8 cellular contexts compared by ENCODE assay signal in genomic region chr1:240611619-240612490, GRCh38. TPM values are rescaled to one million over a fixed set of nuclear protein-coding genes. Genes with fewer than 3 reads are reported as not detected.
A peak's percentile ranks its signal among the peaks of the same experiment; 100 is the strongest.
DNase-seq lines count a peak whose midpoint lies in the region; ATAC-seq, FAIRE-seq and TF ChIP-seq lines count a peak whose summit lies in the region.

GREM2 (minus strand) TSS chr1:240612155; CDS start chr1:240493475, 118,680 bp downstream.

- H3K36me3 ChIP-seq in breast epithelium = no peaks in the 10 kb centered on the region
- H3K36me3 ChIP-seq in keratinocyte (ENCODE audit: control insufficient read depth in 2 of 2, extremely low read depth in 1 of 2, insufficient read depth in 2 of 2, low read length in 2 of 2) = no peaks in the 10 kb centered on the region

- peaks cover 64% of the 10 kb centered on the region for H3K27me3 Mint-ChIP-seq in T-helper 1 cell treated with Interleukin-12 subunit alpha and Interleukin-12 subunit beta and Interleukin-4 antibody, amounts not matched to agents 30 μg/mL and 1 μg/mL, for 36 hours (ENCODE audit: low read depth)

- H3K27me3 ChIP-seq in breast epithelium (no peaks in the 10 kb centered on the region), keratinocyte (ENCODE audit: control insufficient read depth, extremely low read depth, insufficient read depth, low read length) (peaks cover 3% of the 10 kb centered on the region)

- no peaks in the 10 kb centered on the region for H3K79me2 ChIP-seq in keratinocyte (ENCODE audit: control insufficient read depth, insufficient read depth, low read length)

- peak within 1 kb of the TSS; percentile 71 for H3K27ac Mint-ChIP-seq in T-helper 1 cell treated with Interleukin-12 subunit alpha and Interleukin-12 subunit beta and Interleukin-4 antibody, amounts not matched to agents 30 μg/mL and 1 μg/mL, for 36 hours

- peak within 1 kb of the TSS; percentile 84 for H3K4me2 ChIP-seq in keratinocyte (ENCODE audit: control insufficient read depth, extremely low read depth, insufficient read depth, low read depth, low read length)

- dilution Hi-C loops in keratinocyte (cut with MboI; ENCODE audit: extremely low pct_ligation_motif_present, low sequenced_read_pairs) = no loop called here

- H3K4me3 Mint-ChIP-seq in T-helper 1 cell treated with Interleukin-12 subunit alpha and Interleukin-12 subunit beta and Interleukin-4 antibody, amounts not matched to agents 30 μg/mL and 1 μg/mL, for 36 hours = peak within 1 kb of the TSS; percentile 92

- no peaks in the 10 kb centered on the region for H3K9me3 Mint-ChIP-seq in T-helper 1 cell treated with Interleukin-12 subunit alpha and Interleukin-12 subunit beta and Interleukin-4 antibody, amounts not matched to agents 30 μg/mL and 1 μg/mL, for 36 hours

- peak within 1 kb of the TSS; percentile 51 to 65 (median 56) for H3K4me3 ChIP-seq in breast epithelium
- H3K4me3 ChIP-seq in keratinocyte (ENCODE audit: control insufficient read depth in 2 of 3, extremely low read depth in 1 of 3, insufficient read depth in 2 of 3, low read depth in 1 of 3, low read length in 3 of 3) = peak within 1 kb of the TSS; percentile 26 to 57 (median 47)

- H3K9me3 ChIP-seq in breast epithelium = no peaks in the 10 kb centered on the region
- no peaks in the 10 kb centered on the region for H3K9me3 ChIP-seq in keratinocyte (ENCODE audit: control insufficient read depth, low read depth, low read length)

- TF ChIP-seq CTCF in breast epithelium (IDR thresholded peaks at IDR 0.05) = no peak
- TF ChIP-seq CTCF in keratinocyte (optimal IDR thresholded peaks at IDR 0.05 in 1 of 3, IDR thresholded peaks at IDR 0.05 in 1 of 3, conservative IDR thresholded peaks at IDR 0.05 in 1 of 3; ENCODE audit: extremely low read depth in 1 of 3, insufficient read depth in 2 of 3, low read length in 3 of 3) = no peak

- H3K27ac ChIP-seq in breast epithelium = peak within 1 kb of the TSS in 1 of 2 donors; percentile 42
- H3K27ac ChIP-seq in keratinocyte (ENCODE audit: control insufficient read depth, insufficient read depth, low read length) = no peak within 1 kb of the TSS

- no peaks in the 10 kb centered on the region for H3K9me1 ChIP-seq in keratinocyte (ENCODE audit: control insufficient read depth, extremely low read depth, insufficient read depth, low read length)

- H2AFZ ChIP-seq in keratinocyte (ENCODE audit: control insufficient read depth, low read length) = peak within 1 kb of the TSS; percentile 85

- no peak for FAIRE-seq in keratinocyte (lab: Jason Lieb, UNC)

- no peak within 1 kb of the TSS for H3K9ac ChIP-seq in keratinocyte (ENCODE audit: control insufficient read depth, extremely low read depth, insufficient read depth, low read length)

- TF ChIP-seq POLR2A in breast epithelium (IDR thresholded peaks at IDR 0.05) = no peak

- intact Hi-C loops in breast epithelium (cut with DNase I; ENCODE audit: low total_unique reads) = no loop called here

- ATAC-seq in GM21381 (IDR thresholded peaks at IDR 0.05; ENCODE audit: unreplicated experiment) = peak; percentile 85

- peaks cover 33% of the 10 kb centered on the region for H3K4me1 Mint-ChIP-seq in T-helper 1 cell treated with Interleukin-12 subunit alpha and Interleukin-12 subunit beta and Interleukin-4 antibody, amounts not matched to agents 30 μg/mL and 1 μg/mL, for 36 hours (ENCODE audit: low read depth)

- H3K36me3 Mint-ChIP-seq in T-helper 1 cell treated with Interleukin-12 subunit alpha and Interleukin-12 subunit beta and Interleukin-4 antibody, amounts not matched to agents 30 μg/mL and 1 μg/mL, for 36 hours (ENCODE audit: low read depth) = peaks cover 3% of the 10 kb centered on the region

- no peaks in the 10 kb centered on the region for H4K20me1 ChIP-seq in keratinocyte (ENCODE audit: control insufficient read depth, extremely low read depth, insufficient read depth, low read length)

- H3K4me1 ChIP-seq in breast epithelium = no peaks in the 10 kb centered on the region
- no peaks in the 10 kb centered on the region for H3K4me1 ChIP-seq in keratinocyte (ENCODE audit: control insufficient read depth, extremely low read depth, insufficient read depth, low read length)

- peak; percentile 83 for DNase-seq in D341Med (ENCODE audit: low spot score)
- DNase-seq in HPDE6-E6E7 (ENCODE audit: extremely low spot score) = peak; percentile 3
- peak; percentile 23 to 54 for DNase-seq in breast epithelium (ENCODE audit: low spot score in 2 of 2)
- DNase-seq in keratinocyte (ENCODE audit: low read depth, low spot score) = no peak
- DNase-seq in smooth muscle cell of the brain vasculature (ENCODE audit: low read depth, low spot score) = peak; percentile 37
- DNase-seq in COLO829 (ENCODE audit: low spot score) = no peak

RNA-seq across cellular contexts. Expression of gene GREM2, which starts in this region (rescaled TPM):
- 1 to 10 TPM in 2 of 3 donors, under 1 TPM in 1; 0.16 to 2.0 (median 1.0) TPM for total RNA-seq in breast epithelium
- not detected in 3 replicates for polyA plus RNA-seq in keratinocyte
- not detected for polyA plus RNA-seq in keratinocyte (2011; ENCODE audit: low read depth)
- polyA plus RNA-seq in keratinocyte (2011; cell fraction: cytosol; rRNA removed) = not detected in 2 replicates
- polyA plus RNA-seq in keratinocyte (2011; cell fraction: nucleus; rRNA removed) = not detected in 2 replicates
- not detected in 2 replicates for polyA plus RNA-seq in keratinocyte (2012; ENCODE audit: low replicate concordance)
- polyA minus RNA-seq in keratinocyte = not detected in 3 replicates
- not detected for polyA minus RNA-seq in keratinocyte (2011; cell fraction: cytosol; rRNA and poly(A)+ RNA removed)
- polyA minus RNA-seq in keratinocyte (2011; cell fraction: nucleus; rRNA and poly(A)+ RNA removed) = not detected in 2 replicates

Comparison
In these comparisons a context has a peak if more than half of its experiments do, and no peak if none do; other contexts are left out.
1. DNase-seq: peak in D341Med (single experiment), HPDE6-E6E7 (single experiment), breast epithelium (2 of 2) and smooth muscle cell of the brain vasculature (single experiment); none in keratinocyte (single experiment) and COLO829 (single experiment).